ENCODE assay signal across 8 cellular contexts in genomic region chr2:126656311-126657145, GRCh38. TPM values are rescaled to one million over a fixed set of nuclear protein-coding genes. Genes with fewer than 3 reads are reported as not detected.
A peak's percentile ranks its signal among the peaks of the same experiment; 100 is the strongest.
DNase-seq lines count a peak whose midpoint lies in the region; ATAC-seq and TF ChIP-seq lines count a peak whose summit lies in the region.

No MANE protein-coding gene starts in this region.

- peaks cover 20% of the 10 kb centered on the region for H3F3A ChIP-seq in smooth muscle cell (ENCODE audit: low read depth)

- peaks cover 0 to 29% (median 14%) of the 10 kb centered on the region in 4 donors for H3K4me1 ChIP-seq in Peyer's patch
- peaks cover 20 to 45% of the 10 kb centered on the region in 2 donors for H3K4me1 ChIP-seq in ascending aorta
- peaks cover 32% of the 10 kb centered on the region for H3K4me1 ChIP-seq in smooth muscle cell (ENCODE audit: low read depth)

- 1% methylated on average over 50 of the region's 51 CpGs for WGBS in smooth muscle cell (ENCODE audit: low lambda C conversion rate)

- TF ChIP-seq POLR2A in Peyer's patch (IDR thresholded peaks at IDR 0.05) = no peak

- TF ChIP-seq CTCF in Peyer's patch (IDR thresholded peaks at IDR 0.05) (no peak), ascending aorta (IDR thresholded peaks at IDR 0.05) (no peak), smooth muscle cell (IDR thresholded peaks at IDR 0.05; ENCODE audit: borderline replicate concordance, insufficient read depth, poor library complexity, severe bottlenecking) (no peak)

- H2AFZ ChIP-seq in smooth muscle cell (ENCODE audit: low read depth) = peak overlapping the region; percentile 60

- intact Hi-C loops in ascending aorta (cut with DNase I) = loop anchor here (5.0 to 10.0 kb wide), 2 partner anchors 54 to 408 kb away; no protein-coding TSS in a partner anchor

- peak overlapping the region; percentile 84 for H3K4me2 ChIP-seq in smooth muscle cell

- H3K9ac ChIP-seq in smooth muscle cell (ENCODE audit: low read depth) = peak overlapping the region; percentile 75

- H3K9me3 ChIP-seq in Peyer's patch = no peaks in the 10 kb centered on the region
- H3K9me3 ChIP-seq in ascending aorta = no peaks in the 10 kb centered on the region
- no peaks in the 10 kb centered on the region for H3K9me3 ChIP-seq in iPS-18c (ENCODE audit: control insufficient read depth, insufficient read depth, low read length)
- no peaks in the 10 kb centered on the region for H3K9me3 ChIP-seq in smooth muscle cell (replicated peaks; ENCODE audit: low read depth)

- peaks cover 14% of the 10 kb centered on the region for H3K79me2 ChIP-seq in smooth muscle cell (ENCODE audit: low read depth)

- peak in 1 of 3 donors; percentile 54 for DNase-seq in Peyer's patch
- DNase-seq in ascending aorta (ENCODE audit: low spot score in 2 of 2) = peak in 1 of 2 donors; percentile 71
- peak; percentile 58 for DNase-seq in smooth muscle cell (lab: John Stamatoyannopoulos, UW; ENCODE audit: unreplicated experiment)
- DNase-seq in G401 (ENCODE audit: low spot score) = no peak
- DNase-seq in NCI-H2196 treated with DMSO at 0.1 percent for 48 hours (lab: John Stamatoyannopoulos, UW; ENCODE audit: unreplicated experiment) = no peak

- ATAC-seq in GM18502 (IDR thresholded peaks at IDR 0.05; ENCODE audit: poor library complexity, unreplicated experiment) = peak; percentile 32
- peak; percentile 28 for ATAC-seq in HG02678 (IDR thresholded peaks at IDR 0.05; ENCODE audit: unreplicated experiment)

- in situ Hi-C loops in G401 (cut with HindIII; ENCODE audit: low sequenced_read_pairs) = no loop called here

- peak overlapping the region; percentile 64 to 94 (median 70) for H3K4me3 ChIP-seq in Peyer's patch
- H3K4me3 ChIP-seq in ascending aorta = peak overlapping the region; percentile 79 to 90
- peak overlapping the region; percentile 64 for H3K4me3 ChIP-seq in iPS-18c (ENCODE audit: insufficient read depth, low read depth, low read length)
- peak overlapping the region; percentile 69 for H3K4me3 ChIP-seq in smooth muscle cell

- peaks cover 11% of the 10 kb centered on the region for H4K20me1 ChIP-seq in smooth muscle cell (ENCODE audit: low read depth)

- H3K27ac ChIP-seq in Peyer's patch (peak overlapping the region; percentile 89 to 97 (median 92)), ascending aorta (peak overlapping the region; percentile 98 to 99), smooth muscle cell (ENCODE audit: low read depth) (peak overlapping the region; percentile 89)

- H3K27me3 ChIP-seq in Peyer's patch (no peaks in the 10 kb centered on the region), ascending aorta (no peaks in the 10 kb centered on the region), smooth muscle cell (ENCODE audit: low read depth) (no peaks in the 10 kb centered on the region)

- no peaks in the 10 kb centered on the region for H3K36me3 ChIP-seq in Peyer's patch
- H3K36me3 ChIP-seq in ascending aorta = no peaks in the 10 kb centered on the region
- H3K36me3 ChIP-seq in smooth muscle cell (ENCODE audit: low read depth) = no peaks in the 10 kb centered on the region

RNA-seq across cellular contexts. Expression of gene GYPC, which starts 0.6 kb away (rescaled TPM):
- total RNA-seq in Peyer's patch (10 to 100 TPM; 17.4 to 78.4 (median 19.7) TPM), ascending aorta (94.7 TPM), smooth muscle cell (25.5 and 25.7 TPM in 2 replicates)
- 61.8 and 62.3 TPM in 2 replicates for polyA plus RNA-seq in smooth muscle cell
- total RNA-seq in G401 (2014; rRNA removed; shearing (Covaris generic)) = 32.9 and 37.1 TPM in 2 replicates
